Comparison of ENCODE assay signal across 23 cellular contexts in the genomic region with DNA sequence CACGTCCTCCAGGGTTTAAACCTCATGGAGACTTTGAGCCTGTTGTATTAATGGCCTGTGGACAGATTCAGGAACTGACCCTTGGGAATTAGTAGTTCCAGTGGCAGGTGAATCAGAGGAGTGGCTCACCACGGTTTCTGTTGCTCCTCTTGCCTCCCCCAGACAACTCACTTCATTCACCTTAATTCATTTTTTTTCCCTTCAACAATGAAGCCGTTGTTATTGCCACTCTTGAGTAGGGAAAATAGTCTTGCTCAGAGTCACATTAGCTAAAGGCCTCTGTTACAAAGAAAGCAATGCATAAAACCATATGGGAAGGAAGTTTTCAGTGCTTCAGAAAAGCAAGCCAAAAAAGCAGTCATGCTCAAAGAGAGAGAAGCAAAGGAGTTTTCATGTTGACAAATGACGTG. TPM values are rescaled to one million over a fixed set of nuclear protein-coding genes. Genes with fewer than 3 reads are reported as not detected.
DNase-seq lines count a peak whose midpoint lies in the region; ATAC-seq and TF ChIP-seq lines count a peak whose summit lies in the region.
"Had no signal": no experiment of that assay in that cellular context is flagged by ENCODE, and none has a peak within 500 bp of the region (broad histone marks: within the 10 kb centered on the region; RNA-seq: fewer than 3 reads in every experiment).

No MANE protein-coding gene starts in this region.

- H3K27me3 ChIP-seq in Loucy (ENCODE audit: insufficient read depth, low read length, poor library complexity, severe bottlenecking) (no peaks in the 10 kb centered on the region), thymus (ENCODE audit: control insufficient read depth, insufficient read depth) (no peaks in the 10 kb centered on the region)
- H3K27me3 ChIP-seq: neural progenitor cell, testis had no signal

- ATAC-seq in HG03139 (IDR thresholded peaks at IDR 0.05; ENCODE audit: unreplicated experiment): no peak
- ATAC-seq: right cardiac atrium had no signal

- H3K27ac ChIP-seq in VCaP (peak overlapping the region; percentile 31; the same call in 1 of the 2 replicates), thymus (ENCODE audit: low read depth) (peak overlapping the region; percentile 43)
- H3K27ac ChIP-seq: C4-2B, cardiac muscle cell, neural progenitor cell, RWPE1, testis had no signal

- H3K4me1 ChIP-seq in Loucy (ENCODE audit: insufficient read depth, low read length, poor library complexity, severe bottlenecking) (peaks cover 68% of the 10 kb centered on the region), thymus (ENCODE audit: control insufficient read depth, insufficient read depth, low read length) (peaks cover 27% of the 10 kb centered on the region)
- H3K4me1 ChIP-seq: neural progenitor cell had no signal

- H3F3A ChIP-seq in Loucy (ENCODE audit: low read depth): no peaks in the 10 kb centered on the region

- TF ChIP-seq CTCF in Loucy (conservative IDR thresholded peaks at IDR 0.05; ENCODE audit: low read length) (no peak), VCaP (conservative IDR thresholded peaks at IDR 0.05) (no peak)

- peak overlapping the region; percentile 35 for H3K4me2 ChIP-seq in Loucy (ENCODE audit: low read depth, low read length, poor library complexity, severe bottlenecking)
- H3K4me2 ChIP-seq: neural progenitor cell had no signal

- DNase-seq in kidney glomerular epithelial cell (lab: John Stamatoyannopoulos, UW) (peak; percentile 58), CD1c-positive myeloid dendritic cell (ENCODE audit: extremely low spot score) (no peak)
- DNase-seq in NK-92 treated with Interleukin-12 subunit alpha and Interleukin-12 subunit beta, amount 100 ng/mL, for 24 hours (lab: John Stamatoyannopoulos, UW): no peak
- DNase-seq: activated CD4-positive, alpha-beta T cell treated with anti-CD3 and anti-CD28 coated beads for 4 hours; activated naive CD4-positive, alpha-beta T cell treated with anti-CD3 and anti-CD28 coated beads, Interleukin-2, amount 50 U/mL, for 16 hours; activated T-cell treated with anti-CD3 and anti-CD28 coated beads for 4 hours; DMS79 treated with DMSO at 0.1 percent for 48 hours; effector CD4-positive, alpha-beta T cell; NCI-H2081; NCI-H774; stimulated activated CD4-positive, alpha-beta T cell treated with anti-CD3 and anti-CD28 coated beads, Interleukin-4, amount 100 ng/mL, for 1 hour; stimulated activated CD8-positive, alpha-beta memory T cell treated with anti-CD3 and anti-CD28 coated beads, Interleukin-4, amount 100 ng/mL, for 48 hours; T-helper 2 cell; testis had no signal

- no peaks in the 10 kb centered on the region for H3K9me2 ChIP-seq in Loucy (replicated peaks; ENCODE audit: low read depth, low read length)

- no peak overlapping the region for H3K9ac ChIP-seq in Loucy (ENCODE audit: low read depth, low read length, poor library complexity, severe bottlenecking)
- H3K9ac ChIP-seq: neural progenitor cell had no signal

- no peak overlapping the region for H2AFZ ChIP-seq in Loucy (ENCODE audit: low read length)
- H2AFZ ChIP-seq: neural progenitor cell had no signal

- H3K4me3 ChIP-seq in Loucy (ENCODE audit: low read length, poor library complexity, severe bottlenecking) (no peak overlapping the region), thymus (ENCODE audit: low read length) (no peak overlapping the region)
- H3K4me3 ChIP-seq: cardiac muscle cell, neural progenitor cell, testis had no signal

- H3K79me2 ChIP-seq in Loucy (ENCODE audit: insufficient read depth, low read length): peaks cover 92% of the 10 kb centered on the region

- WGBS in thymus: 85% methylated on average over 4 of the region's 4 CpGs

- no peaks in the 10 kb centered on the region for H3K36me3 ChIP-seq in Loucy (ENCODE audit: insufficient read depth, low read length)
- no peaks in the 10 kb centered on the region for H3K36me3 ChIP-seq in thymus (ENCODE audit: control insufficient read depth, insufficient read depth)
- H3K36me3 ChIP-seq: cardiac muscle cell, neural progenitor cell had no signal

- H4K20me1 ChIP-seq in Loucy (ENCODE audit: insufficient read depth, low read length, poor library complexity, severe bottlenecking): peaks cover 67% of the 10 kb centered on the region

- H3K9me3 ChIP-seq in Loucy (ENCODE audit: insufficient read depth, low read depth, low read length) (no peaks in the 10 kb centered on the region), thymus (ENCODE audit: control insufficient read depth) (no peaks in the 10 kb centered on the region)
- H3K9me3 ChIP-seq: testis had no signal

RNA-seq across cellular contexts. Expression of a gene that starts 22.6 kb away (rescaled TPM):
- 10.5 TPM for polyA plus RNA-seq in thymus
